Comparison of ENCODE assay signal across 8 cellular contexts in genomic region chr22:19290400-19291217, GRCh38. TPM values are rescaled to one million over a fixed set of nuclear protein-coding genes. Genes with fewer than 3 reads are reported as not detected.
DNase-seq lines count a peak whose midpoint lies in the region; ATAC-seq and TF ChIP-seq lines count a peak whose summit lies in the region.

No MANE protein-coding gene starts in this region.

- POLR2A ChIA-PET in A673 (lab: Charles Lee; ENCODE audit: low non-redundant PET), result no interaction called here
- POLR2A ChIA-PET in activated CD8-positive, alpha-beta T cell treated with anti-CD3 and anti-CD28 coated beads for 36 hours (lab: Charles Lee), result no interaction called here

- H3K27me3 ChIP-seq in A673 (replicated peaks; ENCODE audit: insufficient read depth, low read depth, low read length, poor library complexity), result no peaks in the 10 kb centered on the region
- H3K27me3 ChIP-seq in H7 (ENCODE audit: control insufficient read depth, insufficient read depth, low read length), result peaks cover 9% of the 10 kb centered on the region
- H3K27me3 ChIP-seq in left ventricle myocardium inferior (ENCODE audit: low read depth), result no peaks in the 10 kb centered on the region
- H3K27me3 ChIP-seq in skeletal muscle satellite cell (ENCODE audit: control insufficient read depth, insufficient read depth, low read length), result no peaks in the 10 kb centered on the region

- no peak for TF ChIP-seq CTCF in A673 (conservative IDR thresholded peaks at IDR 0.05; ENCODE audit: low read depth, low read length)
- no peak for TF ChIP-seq CTCF in activated CD8-positive, alpha-beta T cell treated with anti-CD3 and anti-CD28 coated beads for 36 hours (IDR thresholded peaks at IDR 0.05)
- no peak for TF ChIP-seq CTCF in left ventricle myocardium inferior (IDR thresholded peaks at IDR 0.05; ENCODE audit: borderline replicate concordance)

- peak overlapping the region; percentile 80 for H3K4me2 ChIP-seq in skeletal muscle satellite cell (ENCODE audit: low read length)

- ATAC-seq in activated CD8-positive, alpha-beta T cell treated with anti-CD3 and anti-CD28 coated beads for 36 hours, result no peak

- H3K9me3 ChIP-seq in A673 (ENCODE audit: low read depth, low read length, poor library complexity, severe bottlenecking) (no peaks in the 10 kb centered on the region), left ventricle myocardium inferior (replicated peaks) (no peaks in the 10 kb centered on the region), skeletal muscle satellite cell (replicated peaks; ENCODE audit: low read length) (no peaks in the 10 kb centered on the region)

- H3K27ac Mint-ChIP-seq in activated CD8-positive, alpha-beta T cell treated with anti-CD3 and anti-CD28 coated beads for 36 hours, result no peak overlapping the region

- no peaks in the 10 kb centered on the region for H3K36me3 Mint-ChIP-seq in activated CD8-positive, alpha-beta T cell treated with anti-CD3 and anti-CD28 coated beads for 36 hours (ENCODE audit: low read depth)

- DNase-seq in A673 (ENCODE audit: low spot score) (peak; percentile 8), H7 (peak; percentile 63), left ventricle myocardium inferior (no peak), SIG-M5 (lab: John Stamatoyannopoulos, UW) (no peak), AG08395 (ENCODE audit: low spot score) (no peak)
- DNase-seq in activated CD8-positive, alpha-beta T cell treated with anti-CD3 and anti-CD28 coated beads for 36 hours, result no peak
- DNase-seq in stimulated activated CD4-positive, alpha-beta T cell treated with anti-CD3 and anti-CD28 coated beads, Interleukin-2, amount 100 ng/mL, for 48 hours, result no peak

- TSS peak; percentile 38 for BruUV-seq in A673 (replicated peaks; lab: Mats Ljungman, UMichigan)

- H3K9me3 Mint-ChIP-seq in activated CD8-positive, alpha-beta T cell treated with anti-CD3 and anti-CD28 coated beads for 36 hours, result no peaks in the 10 kb centered on the region

- H3K27ac ChIP-seq in A673 (ENCODE audit: low read depth, low read length, poor library complexity, severe bottlenecking), result peak overlapping the region; percentile 64
- peak overlapping the region; percentile 87 for H3K27ac ChIP-seq in left ventricle myocardium inferior (replicated peaks)

- CTCF ChIA-PET in A673 (lab: Charles Lee), result interaction anchor here (1.1 kb wide), 1 partner anchor 9 kb away, joined by 3 read pairs; no protein-coding TSS in a partner anchor
- CTCF ChIA-PET in activated CD8-positive, alpha-beta T cell treated with anti-CD3 and anti-CD28 coated beads for 36 hours (lab: Charles Lee), result interaction anchor here (2.5 kb wide), 1 partner anchor 111 kb away, joined by 7 read pairs; no protein-coding TSS in a partner anchor

- peaks cover 23% of the 10 kb centered on the region for H3K4me1 Mint-ChIP-seq in activated CD8-positive, alpha-beta T cell treated with anti-CD3 and anti-CD28 coated beads for 36 hours (ENCODE audit: low read depth)

- H3K4me3 Mint-ChIP-seq in activated CD8-positive, alpha-beta T cell treated with anti-CD3 and anti-CD28 coated beads for 36 hours, result peak overlapping the region; percentile 69

- peaks cover 30% of the 10 kb centered on the region for H3K27me3 Mint-ChIP-seq in activated CD8-positive, alpha-beta T cell treated with anti-CD3 and anti-CD28 coated beads for 36 hours

- peak overlapping the region; percentile 88 for H3K9ac ChIP-seq in skeletal muscle satellite cell (ENCODE audit: low read depth, low read length)

- intact Hi-C loops in A673 (cut with micrococcal nuclease; ENCODE audit: unreplicated experiment), result loop anchor here (5.0 kb wide), 1 partner anchor 113 kb away; the partner anchor contains the start of gene SLC25A1
- intact Hi-C loops in activated CD8-positive, alpha-beta T cell treated with anti-CD3 and anti-CD28 coated beads for 36 hours (cut with micrococcal nuclease), result no loop called here
- intact Hi-C loops in left ventricle myocardium inferior (cut with micrococcal nuclease), result no loop called here

- peaks cover 8% of the 10 kb centered on the region for H3K4me1 ChIP-seq in A673 (ENCODE audit: insufficient read depth, low read length, poor library complexity, severe bottlenecking)
- peaks cover 60% of the 10 kb centered on the region for H3K4me1 ChIP-seq in left ventricle myocardium inferior
- H3K4me1 ChIP-seq in skeletal muscle satellite cell (ENCODE audit: control insufficient read depth, insufficient read depth, low read length), result peaks cover 57% of the 10 kb centered on the region

- no peaks in the 10 kb centered on the region for H3K36me3 ChIP-seq in A673 (ENCODE audit: insufficient read depth, low read length, poor library complexity, severe bottlenecking)
- H3K36me3 ChIP-seq in H7 (replicated peaks; ENCODE audit: control insufficient read depth, insufficient read depth, low read length), result no peaks in the 10 kb centered on the region
- H3K36me3 ChIP-seq in left ventricle myocardium inferior, result no peaks in the 10 kb centered on the region
- no peaks in the 10 kb centered on the region for H3K36me3 ChIP-seq in skeletal muscle satellite cell (ENCODE audit: insufficient read depth, low read length)

- H3K4me3 ChIP-seq in A673 (ENCODE audit: low read depth, low read length, poor library complexity, severe bottlenecking), result peak overlapping the region; percentile 79
- H3K4me3 ChIP-seq in H7 (ENCODE audit: insufficient read depth, low read depth, low read length), result peak overlapping the region; percentile 70
- peak overlapping the region; percentile 96 for H3K4me3 ChIP-seq in left ventricle myocardium inferior
- H3K4me3 ChIP-seq in skeletal muscle satellite cell (ENCODE audit: low read length), result peak overlapping the region; percentile 70

RNA-seq across cellular contexts. Expression of gene CLTCL1, which starts 0.9 kb away (rescaled TPM):
- total RNA-seq in A673 (2021) (7.5 and 11.5 TPM in 2 replicates), left ventricle myocardium inferior (9.4 TPM)
- 10.3 and 11.0 TPM in 2 replicates for total RNA-seq in H7 (2014; rRNA removed; shearing (Covaris generic))
- under 1 TPM; 0.45 to 0.65 TPM for total RNA-seq in activated CD8-positive, alpha-beta T cell treated with anti-CD3 and anti-CD28 coated beads for 36 hours
- total RNA-seq in skeletal muscle satellite cell (2012; rRNA removed), result 8.1 and 12.7 TPM in 2 replicates

Comparison
In these comparisons a context has a peak if more than half of its experiments do, and no peak if none do; other contexts are left out.
1. DNase-seq: peak in A673 (single experiment) and H7 (single experiment); none in activated CD8-positive, alpha-beta T cell treated with anti-CD3 and anti-CD28 coated beads for 36 hours (single experiment), left ventricle myocardium inferior (single experiment), SIG-M5 (single experiment), AG08395 (single experiment) and stimulated activated CD4-positive, alpha-beta T cell treated with anti-CD3 and anti-CD28 coated beads, Interleukin-2, amount 100 ng/mL, for 48 hours (0 of 2).
2. Peak in every context shown above with its lines, with median percentiles within 50 percentile points of each other: H3K4me3 ChIP-seq.